Comparison of ENCODE assay signal across 1 cellular context in the genomic region with DNA sequence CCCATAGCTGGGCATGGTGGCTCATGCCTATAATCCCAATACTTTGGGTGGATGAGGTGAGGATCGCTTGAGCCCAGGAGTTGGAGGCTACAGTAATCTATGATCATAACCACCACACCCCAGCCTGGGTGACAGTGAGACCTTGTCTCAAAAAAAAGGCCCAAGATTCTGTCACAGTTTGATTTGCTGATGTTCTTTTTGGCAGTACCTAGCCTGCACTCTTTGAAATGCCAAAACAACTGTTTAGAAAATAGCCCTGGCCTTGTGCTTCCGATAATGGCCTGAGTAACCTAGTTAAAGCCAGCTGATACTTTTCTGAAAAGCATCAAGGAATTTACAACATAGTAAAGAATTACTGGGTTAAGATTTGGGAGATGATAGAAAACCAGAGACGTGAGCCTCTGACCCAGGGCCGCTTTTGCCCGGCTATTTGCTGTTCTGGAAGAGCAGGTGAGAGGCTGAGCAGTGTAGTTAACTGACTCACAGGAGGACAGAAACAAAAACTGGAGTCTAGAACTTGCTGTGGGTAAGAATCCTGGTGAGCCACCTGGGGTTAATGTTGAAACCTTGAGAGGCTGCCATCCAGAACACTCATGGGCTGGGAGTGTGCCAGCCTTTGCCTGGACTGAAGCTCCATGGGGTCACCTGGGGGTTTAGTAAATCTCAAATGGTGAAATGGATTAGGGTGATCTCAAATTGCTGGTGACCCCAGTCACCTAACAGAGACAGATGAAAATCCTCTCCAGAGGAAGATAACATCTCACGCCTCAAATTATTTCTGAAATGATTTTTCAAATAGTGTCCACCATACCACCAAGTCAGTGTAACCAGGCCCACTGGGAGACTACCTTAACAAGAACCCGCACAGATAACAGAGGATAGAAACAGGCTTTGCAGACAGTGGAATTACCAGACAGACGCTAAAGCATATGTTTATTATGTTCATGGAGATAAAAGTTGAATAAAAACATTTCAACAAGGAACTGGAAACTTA.
TF ChIP-seq lines count a peak whose summit lies in the region.

No MANE protein-coding gene starts in this region.

TF ChIP-seq in WTC11, 78 proteins besides CTCF, POLR2A, EP300 and RAD21 (continued from another document):
- TF ChIP-seq, protein P1, sequence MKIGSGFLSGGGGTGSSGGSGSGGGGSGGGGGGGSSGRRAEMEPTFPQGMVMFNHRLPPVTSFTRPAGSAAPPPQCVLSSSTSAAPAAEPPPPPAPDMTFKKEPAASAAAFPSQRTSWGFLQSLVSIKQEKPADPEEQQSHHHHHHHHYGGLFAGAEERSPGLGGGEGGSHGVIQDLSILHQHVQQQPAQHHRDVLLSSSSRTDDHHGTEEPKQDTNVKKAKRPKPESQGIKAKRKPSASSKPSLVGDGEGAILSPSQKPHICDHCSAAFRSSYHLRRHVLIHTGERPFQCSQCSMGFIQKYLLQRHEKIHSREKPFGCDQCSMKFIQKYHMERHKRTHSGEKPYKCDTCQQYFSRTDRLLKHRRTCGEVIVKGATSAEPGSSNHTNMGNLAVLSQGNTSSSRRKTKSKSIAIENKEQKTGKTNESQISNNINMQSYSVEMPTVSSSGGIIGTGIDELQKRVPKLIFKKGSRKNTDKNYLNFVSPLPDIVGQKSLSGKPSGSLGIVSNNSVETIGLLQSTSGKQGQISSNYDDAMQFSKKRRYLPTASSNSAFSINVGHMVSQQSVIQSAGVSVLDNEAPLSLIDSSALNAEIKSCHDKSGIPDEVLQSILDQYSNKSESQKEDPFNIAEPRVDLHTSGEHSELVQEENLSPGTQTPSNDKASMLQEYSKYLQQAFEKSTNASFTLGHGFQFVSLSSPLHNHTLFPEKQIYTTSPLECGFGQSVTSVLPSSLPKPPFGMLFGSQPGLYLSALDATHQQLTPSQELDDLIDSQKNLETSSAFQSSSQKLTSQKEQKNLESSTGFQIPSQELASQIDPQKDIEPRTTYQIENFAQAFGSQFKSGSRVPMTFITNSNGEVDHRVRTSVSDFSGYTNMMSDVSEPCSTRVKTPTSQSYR (CRISPR knock-in tag; IDR thresholded peaks at IDR 0.05), result no peak
- TF ChIP-seq CBFB (CRISPR knock-in tag; IDR thresholded peaks at IDR 0.05; ENCODE audit: low read depth) (no peak), ZNF396 (CRISPR knock-in tag; IDR thresholded peaks at IDR 0.05; ENCODE audit: borderline replicate concordance) (no peak), ZNF671 (CRISPR knock-in tag; IDR thresholded peaks at IDR 0.05) (no peak)
- TF ChIP-seq, protein P2, sequence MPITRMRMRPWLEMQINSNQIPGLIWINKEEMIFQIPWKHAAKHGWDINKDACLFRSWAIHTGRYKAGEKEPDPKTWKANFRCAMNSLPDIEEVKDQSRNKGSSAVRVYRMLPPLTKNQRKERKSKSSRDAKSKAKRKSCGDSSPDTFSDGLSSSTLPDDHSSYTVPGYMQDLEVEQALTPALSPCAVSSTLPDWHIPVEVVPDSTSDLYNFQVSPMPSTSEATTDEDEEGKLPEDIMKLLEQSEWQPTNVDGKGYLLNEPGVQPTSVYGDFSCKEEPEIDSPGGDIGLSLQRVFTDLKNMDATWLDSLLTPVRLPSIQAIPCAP (CRISPR knock-in tag; IDR thresholded peaks at IDR 0.05), result no peak
- TF ChIP-seq, protein P3, sequence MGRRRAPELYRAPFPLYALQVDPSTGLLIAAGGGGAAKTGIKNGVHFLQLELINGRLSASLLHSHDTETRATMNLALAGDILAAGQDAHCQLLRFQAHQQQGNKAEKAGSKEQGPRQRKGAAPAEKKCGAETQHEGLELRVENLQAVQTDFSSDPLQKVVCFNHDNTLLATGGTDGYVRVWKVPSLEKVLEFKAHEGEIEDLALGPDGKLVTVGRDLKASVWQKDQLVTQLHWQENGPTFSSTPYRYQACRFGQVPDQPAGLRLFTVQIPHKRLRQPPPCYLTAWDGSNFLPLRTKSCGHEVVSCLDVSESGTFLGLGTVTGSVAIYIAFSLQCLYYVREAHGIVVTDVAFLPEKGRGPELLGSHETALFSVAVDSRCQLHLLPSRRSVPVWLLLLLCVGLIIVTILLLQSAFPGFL (CRISPR knock-in tag; IDR thresholded peaks at IDR 0.05; ENCODE audit: borderline replicate concordance), result no peak
TF ChIP-seq in WTC11: peak in this region for 0.
